1 cellular context compared by ENCODE assay signal in the genomic region with DNA sequence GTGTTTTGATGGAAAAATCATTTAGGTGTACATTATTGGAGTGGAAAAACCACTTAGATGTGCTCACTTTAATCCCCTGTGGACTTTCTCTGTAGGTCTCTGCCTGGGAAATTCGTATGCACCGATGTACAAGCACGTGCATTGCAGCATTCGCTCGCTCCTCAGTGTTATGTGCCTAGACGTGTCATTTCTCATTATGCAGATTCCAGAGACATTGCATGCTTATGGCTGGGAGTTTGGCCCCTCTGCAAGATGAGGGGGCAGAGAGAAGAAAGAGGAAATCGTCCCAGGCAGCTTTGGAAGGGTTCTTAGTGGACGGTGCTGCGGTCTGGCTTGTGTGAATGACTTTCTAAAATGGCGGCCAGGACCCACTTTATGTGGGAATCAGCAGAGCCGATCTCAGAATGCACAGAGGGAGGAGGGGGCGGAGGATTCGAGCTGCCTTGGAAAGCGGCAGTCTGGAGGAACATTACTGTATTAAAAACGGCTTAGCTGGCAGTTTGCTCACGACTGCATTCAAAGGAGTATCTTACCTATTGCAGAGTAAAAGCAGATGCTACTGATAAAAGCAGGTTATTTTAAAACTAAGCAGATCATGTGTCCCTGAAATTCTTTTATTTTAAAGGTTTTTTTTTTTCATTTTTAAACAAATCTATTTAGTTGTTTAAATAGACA.
TF ChIP-seq lines count a peak whose summit lies in the region.

No MANE protein-coding gene starts in this region.

TF ChIP-seq in HEK293, 187 proteins besides CTCF, POLR2A, EP300 and RAD21 (continued from another document and continues in another):
- TF ChIP-seq KLF8 (tag by site-specific recombination; IDR thresholded peaks at IDR 0.05) (peak; percentile 12; the same call in 1 of the 2 replicates), ZNF19 (tag by site-specific recombination; IDR thresholded peaks at IDR 0.05; ENCODE audit: low read depth) (no peak), ZNF223 (tag by site-specific recombination; IDR thresholded peaks at IDR 0.05) (no peak), GLI2 (tag by site-specific recombination; IDR thresholded peaks at IDR 0.05; ENCODE audit: borderline replicate concordance, low read depth) (no peak), ZNF311 (tag by site-specific recombination; IDR thresholded peaks at IDR 0.05; ENCODE audit: borderline replicate concordance) (no peak), ZNF426 (tag by site-specific recombination; IDR thresholded peaks at IDR 0.05) (no peak), ZFP3 (tag by site-specific recombination; IDR thresholded peaks at IDR 0.05; ENCODE audit: low read depth) (no peak), ZNF433 (tag by site-specific recombination; IDR thresholded peaks at IDR 0.05; ENCODE audit: low read depth) (no peak), EGR2 (tag by site-specific recombination; IDR thresholded peaks at IDR 0.05; ENCODE audit: low read depth) (no peak; the same call in 1 of the 2 replicates), PRDM6 (tag by site-specific recombination; IDR thresholded peaks at IDR 0.05) (peak; percentile 97), ZNF239 (tag by site-specific recombination; IDR thresholded peaks at IDR 0.05) (no peak), ZNF362 (tag by site-specific recombination; IDR thresholded peaks at IDR 0.05) (no peak), ZNF341 (tag by site-specific recombination; IDR thresholded peaks at IDR 0.05; ENCODE audit: low read depth) (no peak; the same call in 1 of the 2 replicates), ZNF626 (tag by site-specific recombination; IDR thresholded peaks at IDR 0.05) (no peak), ZSCAN5A (tag by site-specific recombination; IDR thresholded peaks at IDR 0.05) (no peak), ZNF114 (tag by site-specific recombination; IDR thresholded peaks at IDR 0.05) (no peak), ZNF10 (tag by site-specific recombination; IDR thresholded peaks at IDR 0.05) (no peak), ZNF664 (tag by site-specific recombination; IDR thresholded peaks at IDR 0.05) (no peak), ZNF350 (tag by site-specific recombination; IDR thresholded peaks at IDR 0.05) (no peak), ZNF155 (tag by site-specific recombination; IDR thresholded peaks at IDR 0.05) (no peak), ZNF132 (tag by site-specific recombination; IDR thresholded peaks at IDR 0.05; ENCODE audit: borderline replicate concordance) (no peak), ZNF121 (tag by site-specific recombination; IDR thresholded peaks at IDR 0.05) (no peak), KLF10 (tag by site-specific recombination; IDR thresholded peaks at IDR 0.05) (0 out of 2 replicates have a peak, but pooled peaks have one; percentile 20), ZNF48 (tag by site-specific recombination; IDR thresholded peaks at IDR 0.05) (no peak), ZNF274 (IDR thresholded peaks at IDR 0.05; ENCODE audit: low read length) (no peak), ZNF274 (tag by site-specific recombination; IDR thresholded peaks at IDR 0.05; ENCODE audit: borderline replicate concordance) (no peak), ZNF701 (tag by site-specific recombination; IDR thresholded peaks at IDR 0.05) (no peak), SCRT1 (tag by site-specific recombination; IDR thresholded peaks at IDR 0.05; ENCODE audit: borderline replicate concordance) (no peak), ZNF837 (tag by site-specific recombination; IDR thresholded peaks at IDR 0.05) (no peak), BCL6B (tag by site-specific recombination; IDR thresholded peaks at IDR 0.05) (no peak), ZNF624 (tag by site-specific recombination; IDR thresholded peaks at IDR 0.05) (no peak), ZNF202 (tag by site-specific recombination; IDR thresholded peaks at IDR 0.05; ENCODE audit: borderline replicate concordance) (no peak), ZNF146 (tag by site-specific recombination; IDR thresholded peaks at IDR 0.05) (no peak), ZXDB (tag by site-specific recombination; IDR thresholded peaks at IDR 0.05) (peak; percentile 69), SALL2 (tag by site-specific recombination; IDR thresholded peaks at IDR 0.05; ENCODE audit: borderline replicate concordance) (no peak), ZNF221 (tag by site-specific recombination; IDR thresholded peaks at IDR 0.05; ENCODE audit: borderline replicate concordance) (no peak), TRIM28 (IDR thresholded peaks at IDR 0.05; ENCODE audit: borderline replicate concordance, low read length) (peak; percentile 80; the same call in 1 of the 2 replicates), ZNF76 (tag by site-specific recombination; IDR thresholded peaks at IDR 0.05; ENCODE audit: borderline replicate concordance, low read depth) (no peak), ZNF571 (tag by site-specific recombination; IDR thresholded peaks at IDR 0.05) (no peak), ZNF416 (tag by site-specific recombination; IDR thresholded peaks at IDR 0.05) (no peak), ZNF623 (tag by site-specific recombination; IDR thresholded peaks at IDR 0.05) (no peak), MZF1 (tag by site-specific recombination; IDR thresholded peaks at IDR 0.05; ENCODE audit: borderline replicate concordance) (0 out of 2 replicates have a peak, but pooled peaks have one; percentile 26), ZNF654 (tag by site-specific recombination; IDR thresholded peaks at IDR 0.05; ENCODE audit: low read depth) (no peak), HOXA7 (CRISPR knock-in tag; IDR thresholded peaks at IDR 0.05; ENCODE audit: borderline replicate concordance) (no peak), ZNF747 (tag by site-specific recombination; IDR thresholded peaks at IDR 0.05) (no peak), ZNF692 (tag by site-specific recombination; IDR thresholded peaks at IDR 0.05) (peak; percentile 77), ZBTB48 (tag by site-specific recombination; IDR thresholded peaks at IDR 0.05) (peak; percentile 28; the same call in 1 of the 2 replicates), ZSCAN18 (tag by site-specific recombination; IDR thresholded peaks at IDR 0.05) (no peak)
- TF ChIP-seq, protein P1, sequence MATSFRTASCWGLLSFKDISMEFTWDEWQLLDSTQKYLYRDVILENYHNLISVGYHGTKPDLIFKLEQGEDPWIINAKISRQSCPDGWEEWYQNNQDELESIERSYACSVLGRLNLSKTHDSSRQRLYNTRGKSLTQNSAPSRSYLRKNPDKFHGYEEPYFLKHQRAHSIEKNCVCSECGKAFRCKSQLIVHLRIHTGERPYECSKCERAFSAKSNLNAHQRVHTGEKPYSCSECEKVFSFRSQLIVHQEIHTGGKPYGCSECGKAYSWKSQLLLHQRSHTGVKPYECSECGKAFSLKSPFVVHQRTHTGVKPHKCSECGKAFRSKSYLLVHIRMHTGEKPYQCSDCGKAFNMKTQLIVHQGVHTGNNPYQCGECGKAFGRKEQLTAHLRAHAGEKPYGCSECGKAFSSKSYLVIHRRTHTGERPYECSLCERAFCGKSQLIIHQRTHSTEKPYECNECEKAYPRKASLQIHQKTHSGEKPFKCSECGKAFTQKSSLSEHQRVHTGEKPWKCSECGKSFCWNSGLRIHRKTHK (tag by site-specific recombination; IDR thresholded peaks at IDR 0.05) = no peak
- TF ChIP-seq, protein P2, sequence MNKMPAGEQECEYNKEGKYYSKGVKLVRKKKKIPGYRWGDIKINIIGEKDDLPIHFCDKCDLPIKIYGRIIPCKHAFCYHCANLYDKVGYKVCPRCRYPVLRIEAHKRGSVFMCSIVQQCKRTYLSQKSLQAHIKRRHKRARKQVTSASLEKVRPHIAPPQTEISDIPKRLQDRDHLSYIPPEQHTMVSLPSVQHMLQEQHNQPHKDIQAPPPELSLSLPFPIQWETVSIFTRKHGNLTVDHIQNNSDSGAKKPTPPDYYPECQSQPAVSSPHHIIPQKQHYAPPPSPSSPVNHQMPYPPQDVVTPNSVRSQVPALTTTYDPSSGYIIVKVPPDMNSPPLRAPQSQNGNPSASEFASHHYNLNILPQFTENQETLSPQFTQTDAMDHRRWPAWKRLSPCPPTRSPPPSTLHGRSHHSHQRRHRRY (tag by site-specific recombination; IDR thresholded peaks at IDR 0.05) = no peak
- TF ChIP-seq, protein P3, sequence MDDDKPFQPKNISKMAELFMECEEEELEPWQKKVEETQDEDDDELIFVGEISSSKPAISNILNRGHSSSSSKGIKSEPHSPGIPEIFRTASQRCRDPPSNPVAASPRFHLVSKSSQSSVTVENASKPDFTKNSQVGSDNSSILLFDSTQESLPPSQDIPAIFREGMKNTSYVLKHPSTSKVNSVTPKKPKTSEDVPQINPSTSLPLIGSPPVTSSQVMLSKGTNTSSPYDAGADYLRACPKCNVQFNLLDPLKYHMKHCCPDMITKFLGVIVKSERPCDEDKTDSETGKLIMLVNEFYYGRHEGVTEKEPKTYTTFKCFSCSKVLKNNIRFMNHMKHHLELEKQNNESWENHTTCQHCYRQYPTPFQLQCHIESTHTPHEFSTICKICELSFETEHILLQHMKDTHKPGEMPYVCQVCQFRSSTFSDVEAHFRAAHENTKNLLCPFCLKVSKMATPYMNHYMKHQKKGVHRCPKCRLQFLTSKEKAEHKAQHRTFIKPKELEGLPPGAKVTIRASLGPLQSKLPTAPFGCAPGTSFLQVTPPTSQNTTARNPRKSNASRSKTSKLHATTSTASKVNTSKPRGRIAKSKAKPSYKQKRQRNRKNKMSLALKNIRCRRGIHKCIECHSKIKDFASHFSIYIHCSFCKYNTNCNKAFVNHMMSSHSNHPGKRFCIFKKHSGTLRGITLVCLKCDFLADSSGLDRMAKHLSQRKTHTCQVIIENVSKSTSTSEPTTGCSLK (tag by site-specific recombination; IDR thresholded peaks at IDR 0.05) = no peak
- TF ChIP-seq, protein P4, sequence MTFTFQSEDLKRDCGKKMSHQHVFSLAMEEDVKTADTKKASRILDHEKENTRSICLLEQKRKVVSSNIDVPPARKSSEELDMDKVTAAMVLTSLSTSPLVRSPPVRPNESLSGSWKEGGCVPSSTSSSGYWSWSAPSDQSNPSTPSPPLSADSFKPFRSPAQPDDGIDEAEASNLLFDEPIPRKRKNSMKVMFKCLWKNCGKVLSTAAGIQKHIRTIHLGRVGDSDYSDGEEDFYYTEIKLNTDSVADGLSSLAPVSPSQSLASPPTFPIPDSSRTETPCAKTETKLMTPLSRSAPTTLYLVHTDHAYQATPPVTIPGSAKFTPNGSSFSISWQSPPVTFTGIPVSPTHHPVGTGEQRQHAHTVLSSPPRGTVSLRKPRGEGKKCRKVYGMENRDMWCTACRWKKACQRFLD (tag by site-specific recombination; IDR thresholded peaks at IDR 0.05) = no peak
